In the genomic region with DNA sequence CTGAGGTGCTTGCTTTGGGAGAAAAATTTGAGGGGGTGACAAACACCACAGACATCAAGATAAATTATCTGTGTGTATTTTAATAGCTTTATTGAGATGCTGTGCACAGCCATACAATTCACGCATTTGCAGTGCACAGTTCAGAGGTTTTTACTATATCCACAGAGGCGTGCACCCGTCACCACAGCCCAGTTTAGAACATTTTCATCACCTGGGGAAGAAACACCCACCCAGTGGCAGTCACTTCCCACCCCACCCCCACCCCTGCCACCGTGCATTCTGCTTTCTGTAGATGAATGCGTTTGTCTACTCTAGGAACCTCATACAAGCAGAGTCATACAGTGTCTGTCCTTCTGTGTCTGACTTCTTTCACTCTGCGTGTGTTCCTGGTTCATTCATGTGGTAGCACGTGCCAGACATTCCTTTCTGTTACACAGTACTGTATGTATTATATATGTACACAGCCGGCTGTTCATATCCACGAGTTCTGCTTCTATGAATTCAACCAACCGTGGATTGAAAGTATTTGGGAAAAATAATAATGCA, we compare ENCODE assay signal across 15 cellular contexts.
DNase-seq lines count a peak whose midpoint lies in the region; ATAC-seq, FAIRE-seq and TF ChIP-seq lines count a peak whose summit lies in the region.
"Had no signal": no experiment of that assay in that cellular context is flagged by ENCODE, and none has a peak within 500 bp of the region (broad histone marks: within the 10 kb centered on the region; RNA-seq: fewer than 3 reads in every experiment).

No MANE protein-coding gene starts in this region.

- POLR2A ChIA-PET in activated B cell treated with CpG ODN at 0.5 μM for 24 hours (lab: Charles Lee) = no interaction called here

- CTCF ChIA-PET in activated B cell treated with CpG ODN at 0.5 μM for 24 hours (lab: Charles Lee) = no interaction called here

- no peak for DNase-seq in activated T-cell treated with anti-CD3 and anti-CD28 coated beads, Interleukin-2, amount 50 U/mL, for 4 hours
- DNase-seq in activated T-cell treated with anti-CD3 and anti-CD28 coated beads for 4 hours (no peak), GM12892 (ENCODE audit: insufficient read length) (no peak), activated B cell treated with CpG ODN at 0.5 μM for 24 hours (no peak), GF-D8 (lab: John Stamatoyannopoulos, UW) (no peak), NCI-H2171 treated with DMSO at 0.1 percent for 48 hours (lab: John Stamatoyannopoulos, UW) (no peak)
- no peak for DNase-seq in stimulated activated naive CD8-positive, alpha-beta T cell treated with anti-CD3 and anti-CD28 coated beads, Interleukin-15, amount 100 ng/mL, for 72 hours
- DNase-seq: AML-193; CD4-positive, alpha-beta memory T cell; MV-4-11; NCI-H1436; NCI-H2107; SHP77 treated with DMSO at 0.1 percent for 48 hours had no signal

- H3K4me1 Mint-ChIP-seq in activated T-cell treated with anti-CD3 and anti-CD28 coated beads, Interleukin-2, amount 50 U/mL, for 4 hours (ENCODE audit: low read depth) = peaks cover 14% of the 10 kb centered on the region
- peaks cover 44% of the 10 kb centered on the region for H3K4me1 Mint-ChIP-seq in activated B cell treated with CpG ODN at 0.5 μM for 24 hours
- peaks cover 32% of the 10 kb centered on the region for H3K4me1 Mint-ChIP-seq in stimulated activated naive CD8-positive, alpha-beta T cell treated with anti-CD3 and anti-CD28 coated beads, Interleukin-15, amount 100 ng/mL, for 72 hours

- H3K27ac Mint-ChIP-seq in activated B cell treated with CpG ODN at 0.5 μM for 24 hours = no peak overlapping the region
- H3K27ac Mint-ChIP-seq in stimulated activated naive CD8-positive, alpha-beta T cell treated with anti-CD3 and anti-CD28 coated beads, Interleukin-15, amount 100 ng/mL, for 72 hours = no peak overlapping the region
- H3K27ac Mint-ChIP-seq: CD4-positive, alpha-beta memory T cell had no signal

- peak; percentile 71 for FAIRE-seq in GM12892 (lab: Jason Lieb, UNC)
- FAIRE-seq: GM19239 had no signal

- ATAC-seq in activated T-cell treated with anti-CD3 and anti-CD28 coated beads, Interleukin-2, amount 50 U/mL, for 4 hours = peak; percentile 53 to 61
- peak; percentile 50 for ATAC-seq in activated B cell treated with CpG ODN at 0.5 μM for 24 hours (ENCODE audit: low read depth)
- ATAC-seq in stimulated activated naive CD8-positive, alpha-beta T cell treated with anti-CD3 and anti-CD28 coated beads, Interleukin-15, amount 100 ng/mL, for 72 hours = peak; percentile 43
- ATAC-seq: HCT116 had no signal

- intact Hi-C loops in activated B cell treated with CpG ODN at 0.5 μM for 24 hours (cut with micrococcal nuclease) = no loop called here

- TF ChIP-seq CTCF in activated B cell treated with CpG ODN at 0.5 μM for 24 hours (IDR thresholded peaks at IDR 0.05) = no peak

- H3K27me3 Mint-ChIP-seq in activated T-cell treated with anti-CD3 and anti-CD28 coated beads, Interleukin-2, amount 50 U/mL, for 4 hours (ENCODE audit: low read depth) = no peaks in the 10 kb centered on the region
- H3K27me3 Mint-ChIP-seq in activated B cell treated with CpG ODN at 0.5 μM for 24 hours = no peaks in the 10 kb centered on the region
- H3K27me3 Mint-ChIP-seq in stimulated activated naive CD8-positive, alpha-beta T cell treated with anti-CD3 and anti-CD28 coated beads, Interleukin-15, amount 100 ng/mL, for 72 hours = no peaks in the 10 kb centered on the region
- H3K27me3 Mint-ChIP-seq: CD4-positive, alpha-beta memory T cell had no signal

- H3K9me3 Mint-ChIP-seq in activated T-cell treated with anti-CD3 and anti-CD28 coated beads, Interleukin-2, amount 50 U/mL, for 4 hours = peaks cover 4% of the 10 kb centered on the region
- H3K9me3 Mint-ChIP-seq in activated B cell treated with CpG ODN at 0.5 μM for 24 hours = peaks cover 2% of the 10 kb centered on the region
- H3K9me3 Mint-ChIP-seq in stimulated activated naive CD8-positive, alpha-beta T cell treated with anti-CD3 and anti-CD28 coated beads, Interleukin-15, amount 100 ng/mL, for 72 hours = no peaks in the 10 kb centered on the region

- peaks cover 7% of the 10 kb centered on the region for H3K36me3 Mint-ChIP-seq in activated T-cell treated with anti-CD3 and anti-CD28 coated beads, Interleukin-2, amount 50 U/mL, for 4 hours (ENCODE audit: insufficient read depth)
- H3K36me3 Mint-ChIP-seq in activated B cell treated with CpG ODN at 0.5 μM for 24 hours (ENCODE audit: low read depth) = peaks cover 10% of the 10 kb centered on the region

- TF ChIP-seq POLR2A in GM12892 (IDR thresholded peaks at IDR 0.05; ENCODE audit: low read depth, low read length) = no peak

- no peak overlapping the region for H3K4me3 Mint-ChIP-seq in activated T-cell treated with anti-CD3 and anti-CD28 coated beads, Interleukin-2, amount 50 U/mL, for 4 hours
- H3K4me3 Mint-ChIP-seq in activated B cell treated with CpG ODN at 0.5 μM for 24 hours = no peak overlapping the region
- H3K4me3 Mint-ChIP-seq in stimulated activated naive CD8-positive, alpha-beta T cell treated with anti-CD3 and anti-CD28 coated beads, Interleukin-15, amount 100 ng/mL, for 72 hours = no peak overlapping the region
- H3K4me3 Mint-ChIP-seq: CD4-positive, alpha-beta memory T cell had no signal
